In the genomic region with DNA sequence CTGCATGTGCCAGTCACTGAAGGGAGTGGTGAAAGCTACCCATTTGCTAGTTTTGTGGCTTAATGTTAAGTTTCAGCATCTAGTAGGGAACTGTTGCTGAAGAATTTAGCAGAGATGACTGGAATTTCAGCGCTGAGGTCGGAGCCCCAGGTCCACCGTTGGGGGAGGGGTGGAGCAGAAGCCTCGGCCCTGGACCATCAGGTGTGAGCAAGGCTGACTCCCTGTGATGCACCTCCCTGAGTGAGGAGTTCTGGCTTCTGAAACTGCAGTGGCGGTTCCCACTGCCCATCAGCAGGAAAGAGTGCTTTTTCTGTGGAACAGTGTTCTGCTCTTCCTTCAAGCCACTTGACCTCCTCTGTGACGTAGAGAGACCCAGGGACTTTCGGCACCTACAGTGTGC, we compare ENCODE assay signal across 8 cellular contexts. TPM values are rescaled to one million over a fixed set of nuclear protein-coding genes. Genes with fewer than 3 reads are reported as not detected.
DNase-seq lines count a peak whose midpoint lies in the region; ATAC-seq and TF ChIP-seq lines count a peak whose summit lies in the region.
"Had no signal": no experiment of that assay in that cellular context is flagged by ENCODE, and none has a peak within 500 bp of the region (broad histone marks: within the 10 kb centered on the region; RNA-seq: fewer than 3 reads in every experiment).

No MANE protein-coding gene starts in this region.

- no peak overlapping the region for H2BK20ac ChIP-seq in H9 (ENCODE audit: low read depth, low read length, poor library complexity, severe bottlenecking)

- H3K79me2 ChIP-seq in H9 (ENCODE audit: insufficient read depth, low read length) = peaks cover 8% of the 10 kb centered on the region; the same call in 1 of the 2 replicates

- H3K9me3 ChIP-seq in H9 (ENCODE audit: control insufficient read depth, low read depth, low read length) = no peaks in the 10 kb centered on the region
- peaks cover 0 to 4% (median 0%) of the 10 kb centered on the region in 4 donors for H3K9me3 ChIP-seq in Peyer's patch
- peaks cover 3% of the 10 kb centered on the region for H3K9me3 ChIP-seq in right cardiac atrium (ENCODE audit: control insufficient read depth, low read length)

- no peak for ATAC-seq in right cardiac atrium
- no peak for ATAC-seq in HG02623 (IDR thresholded peaks at IDR 0.05; ENCODE audit: unreplicated experiment)

- no peak for TF ChIP-seq POLR2A in Peyer's patch (IDR thresholded peaks at IDR 0.05)

- H3K79me1 ChIP-seq in H9 (ENCODE audit: insufficient read depth, low read depth, low read length, poor library complexity, severe bottlenecking) = peaks cover 2% of the 10 kb centered on the region

- no peaks in the 10 kb centered on the region for H3K27me3 ChIP-seq in H9 (ENCODE audit: insufficient read depth, low read length)
- no peaks in the 10 kb centered on the region for H3K27me3 ChIP-seq in Peyer's patch
- no peaks in the 10 kb centered on the region for H3K27me3 ChIP-seq in right cardiac atrium (ENCODE audit: control insufficient read depth, insufficient read depth)

- peak overlapping the region in 2 of 3 experiments; percentile 34 to 44; a peak in 4 of 7 replicates for H3K27ac Mint-ChIP-seq in H9
- H3K27ac Mint-ChIP-seq in progenitor cell of endocrine pancreas = no peak overlapping the region

- H4K91ac ChIP-seq in H9 (ENCODE audit: insufficient read length, low read depth, low read length) = no peak overlapping the region

- H3K4me3 ChIP-seq in Peyer's patch (peak overlapping the region in 3 of 4 donors; percentile 60 to 87 (median 81)), right cardiac atrium (ENCODE audit: low read length) (peak overlapping the region; percentile 52)

- no peak overlapping the region for H4K8ac ChIP-seq in H9 (replicated peaks; ENCODE audit: insufficient read length, low read depth, low read length)

- H3K4me1 ChIP-seq in H9 (ENCODE audit: insufficient read depth, low read length) = peaks cover 13% of the 10 kb centered on the region
- peaks cover 0 to 12% (median 6%) of the 10 kb centered on the region in 4 donors for H3K4me1 ChIP-seq in Peyer's patch
- peaks cover 3% of the 10 kb centered on the region for H3K4me1 ChIP-seq in right cardiac atrium (ENCODE audit: control insufficient read depth, insufficient read depth, low read length)

- peak overlapping the region; percentile 75 for H3K4me2 ChIP-seq in H9 (ENCODE audit: insufficient read depth, insufficient read length, low read length)

- H2BK15ac ChIP-seq in H9 (ENCODE audit: low read depth, low read length) = no peak overlapping the region

- no peak overlapping the region for H3K4ac ChIP-seq in H9 (ENCODE audit: low read depth, low read length)

- H3K14ac ChIP-seq in H9 (ENCODE audit: insufficient read depth, low read length) = no peak overlapping the region; the same call in 1 of the 2 replicates

- no peak overlapping the region for H2BK5ac ChIP-seq in H9 (ENCODE audit: insufficient read length, low read length)

- H3K23ac ChIP-seq in H9 (ENCODE audit: insufficient read length, low read depth, low read length) = no peak overlapping the region

- no peak overlapping the region for H4K5ac ChIP-seq in H9 (ENCODE audit: insufficient read length, low read depth, low read length)

- no peak overlapping the region for H2AK5ac ChIP-seq in H9 (ENCODE audit: insufficient read length, low read length)

- H3K36me3 Mint-ChIP-seq in H9 (ENCODE audit: insufficient read depth in 1 of 3, low read depth in 3 of 3) = peaks cover 16 to 23% (median 19%) of the 10 kb centered on the region in 3 experiments
- peaks cover 2% of the 10 kb centered on the region for H3K36me3 Mint-ChIP-seq in progenitor cell of endocrine pancreas (ENCODE audit: insufficient read depth)

- H3K36me3 ChIP-seq in Peyer's patch = no peaks in the 10 kb centered on the region

- peaks cover 16% of the 10 kb centered on the region for H3K23me2 ChIP-seq in H9 (ENCODE audit: insufficient read length, low read depth, low read length, poor library complexity, severe bottlenecking)

- H3K4me3 Mint-ChIP-seq in H9 (peak overlapping the region; percentile 79 to 81), progenitor cell of endocrine pancreas (ENCODE audit: low read depth) (peak overlapping the region; percentile 82)

- H3K18ac ChIP-seq in H9 (ENCODE audit: insufficient read length, low read depth, low read length) = no peak overlapping the region

- peaks cover 5% of the 10 kb centered on the region for H3K27me3 Mint-ChIP-seq in H9 (ENCODE audit: low read depth)
- H3K27me3 Mint-ChIP-seq in progenitor cell of endocrine pancreas = peaks cover 23% of the 10 kb centered on the region

- H4K20me1 ChIP-seq in H9 (ENCODE audit: control insufficient read depth, insufficient read depth, insufficient read length) = no peaks in the 10 kb centered on the region

- no peak overlapping the region for H2BK12ac ChIP-seq in H9 (ENCODE audit: insufficient read length, low read depth, low read length)

- TF ChIP-seq CTCF in H9 (conservative IDR thresholded peaks at IDR 0.05) (no peak), Peyer's patch (IDR thresholded peaks at IDR 0.05) (no peak), progenitor cell of endocrine pancreas (IDR thresholded peaks at IDR 0.05; ENCODE audit: unreplicated experiment) (no peak)

- H3K9me3 Mint-ChIP-seq in H9 = peaks cover 4 to 6% of the 10 kb centered on the region in 2 experiments; a peak in 3 of 5 replicates
- no peaks in the 10 kb centered on the region for H3K9me3 Mint-ChIP-seq in progenitor cell of endocrine pancreas (ENCODE audit: low read depth)

- H2AFZ ChIP-seq in H9 (ENCODE audit: low read length) = no peak overlapping the region

- no peak overlapping the region for H3T11ph ChIP-seq in H9 (ENCODE audit: low read length)

- intact Hi-C loops in right cardiac atrium (cut with DNase I) = no loop called here

- H2BK120ac ChIP-seq in H9 (ENCODE audit: low read depth, low read length, poor library complexity, severe bottlenecking) = no peak overlapping the region

- WGBS in H9 (ENCODE audit: extremely low coverage, insufficient read length, low lambda C conversion rate) = no CpG with 5 or more reads among the region's 7 CpGs
- 30% methylated on average over 7 of the region's 7 CpGs for WGBS in right cardiac atrium

- H3K27ac ChIP-seq in H9 (ENCODE audit: insufficient read length, low read depth, low read length) (no peak overlapping the region), Peyer's patch (no peak overlapping the region), right cardiac atrium (ENCODE audit: low read length) (no peak overlapping the region)

- H3K4me1 Mint-ChIP-seq in H9 (peaks cover 41 to 42% of the 10 kb centered on the region in 2 experiments), progenitor cell of endocrine pancreas (ENCODE audit: low read depth) (peaks cover 11% of the 10 kb centered on the region)

- H3K56ac ChIP-seq in H9 (ENCODE audit: insufficient read length, low read depth, low read length) = no peak overlapping the region

- H3K9ac ChIP-seq in H9 (ENCODE audit: extremely low read depth, insufficient read length, low read length) = peak overlapping the region; percentile 28

- DNase-seq in H9 = peak; percentile 59
- no peak for DNase-seq in Peyer's patch
- peak in 1 of 3 donors; percentile 51 for DNase-seq in right cardiac atrium
- no peak for DNase-seq in progenitor cell of endocrine pancreas (ENCODE audit: low spot score, unreplicated experiment)
- DNase-seq in NCI-H2196 treated with DMSO at 0.1 percent for 48 hours (lab: John Stamatoyannopoulos, UW; ENCODE audit: unreplicated experiment) = no peak
- DNase-seq in activated CD4-positive, alpha-beta T cell treated with anti-CD3 and anti-CD28 coated beads, Interleukin-2, amount 50 U/mL, for 48 hours = no peak
- DNase-seq: NK-92 treated with Interleukin-12 subunit alpha and Interleukin-12 subunit beta, amount 100 ng/mL, for 24 hours had no signal

RNA-seq across cellular contexts. Expression of a gene that starts 1.3 kb away (rescaled TPM):
- total RNA-seq in H9 (2021) (8.1 and 8.4 TPM in 2 replicates), Peyer's patch (10 to 100 TPM in 2 of 4 donors, 1 to 10 TPM in 2; 6.3 to 18.5 (median 11.9) TPM), right cardiac atrium (1 to 10 TPM; 1.4 to 4.5 (median 4.3) TPM), progenitor cell of endocrine pancreas (5.6 and 6.0 TPM in 2 replicates)
- polyA plus RNA-seq in right cardiac atrium = 0.86 TPM

RNA-seq across cellular contexts. Expression of a gene that starts 47.2 kb away (rescaled TPM):
- total RNA-seq in H9 (2021) = 1.3 and 1.4 TPM in 2 replicates
- total RNA-seq in Peyer's patch = 1 to 10 TPM in 3 of 4 donors, under 1 TPM in 1; 0.70 to 2.5 (median 1.9) TPM
- 1 to 10 TPM; 1.8 to 8.9 (median 5.4) TPM for total RNA-seq in right cardiac atrium
- polyA plus RNA-seq in right cardiac atrium = 2.7 TPM
- total RNA-seq in progenitor cell of endocrine pancreas = 0.67 and 1.8 TPM in 2 replicates
